17 cellular contexts compared by ENCODE assay signal in genomic region chr16:57360321-57360935, GRCh38. TPM values are rescaled to one million over a fixed set of nuclear protein-coding genes. Genes with fewer than 3 reads are reported as not detected.
DNase-seq lines count a peak whose midpoint lies in the region; ATAC-seq and TF ChIP-seq lines count a peak whose summit lies in the region.
"Had no signal": no experiment of that assay in that cellular context is flagged by ENCODE, and none has a peak within 500 bp of the region (broad histone marks: within the 10 kb centered on the region; RNA-seq: fewer than 3 reads in every experiment).

No MANE protein-coding gene starts in this region.

- H3K79me2 ChIP-seq in hepatocyte, result no peaks in the 10 kb centered on the region

- H3K4me1 ChIP-seq in hepatocyte (ENCODE audit: insufficient read depth), result no peaks in the 10 kb centered on the region

- no peaks in the 10 kb centered on the region for H3K9me3 Mint-ChIP-seq in stimulated activated effector memory CD8-positive, alpha-beta T cell treated with anti-CD3 and anti-CD28 coated beads, Interleukin-12 subunit alpha, Interleukin-12 subunit beta, amount 100 ng/mL, for 72 hours

- no peaks in the 10 kb centered on the region for H3K27me3 ChIP-seq in hepatocyte

- no peak overlapping the region for H3K27ac ChIP-seq in hepatocyte
- H3K27ac ChIP-seq: KMS-11, SK-N-MC had no signal

- H3K4me2 ChIP-seq in hepatocyte, result no peak overlapping the region
- H3K4me2 ChIP-seq: KMS-11 had no signal

- H3K36me3 Mint-ChIP-seq in stimulated activated effector memory CD8-positive, alpha-beta T cell treated with anti-CD3 and anti-CD28 coated beads, Interleukin-12 subunit alpha, Interleukin-12 subunit beta, amount 100 ng/mL, for 72 hours, result peaks cover 12% of the 10 kb centered on the region

- peak; percentile 28 for TF ChIP-seq POLR2A in GM19193 (IDR thresholded peaks at IDR 0.05; ENCODE audit: extremely low read depth, insufficient read depth, insufficient read length)

- H3K27ac Mint-ChIP-seq in stimulated activated effector memory CD8-positive, alpha-beta T cell treated with anti-CD3 and anti-CD28 coated beads, Interleukin-12 subunit alpha, Interleukin-12 subunit beta, amount 100 ng/mL, for 72 hours, result peak overlapping the region; percentile 43

- H4K20me1 ChIP-seq in hepatocyte (ENCODE audit: insufficient read depth, poor library complexity, severe bottlenecking), result no peaks in the 10 kb centered on the region

- H3K4me1 Mint-ChIP-seq in stimulated activated effector memory CD8-positive, alpha-beta T cell treated with anti-CD3 and anti-CD28 coated beads, Interleukin-12 subunit alpha, Interleukin-12 subunit beta, amount 100 ng/mL, for 72 hours, result peaks cover 12% of the 10 kb centered on the region

- peak; percentile 50 for DNase-seq in activated effector memory CD4-positive, alpha-beta T cell treated with anti-CD3 and anti-CD28 coated beads, Interleukin-2, amount 50 U/mL, for 16 hours
- no peak for DNase-seq in activated effector memory CD4-positive, alpha-beta T cell treated with Interleukin-2 at 50 U/mL for 16 hours
- DNase-seq in iPS-NIHi7 (ENCODE audit: extremely low spot score), result peak; percentile 6
- DNase-seq in stimulated activated effector memory CD8-positive, alpha-beta T cell treated with anti-CD3 and anti-CD28 coated beads, Interleukin-12 subunit alpha, Interleukin-12 subunit beta, amount 100 ng/mL, for 72 hours (ENCODE audit: low spot score in 2 of 2), result no peak
- DNase-seq in hepatocyte (ENCODE audit: low spot score), result no peak
- no peak for DNase-seq in kidney tubule cell (ENCODE audit: low spot score)
- no peak for DNase-seq in GM10248 (ENCODE audit: extremely low spot score)
- DNase-seq: C1 segment of cervical spinal cord, DMS153, EL, NCI-H1105 treated with DMSO at 0.1 percent for 48 hours, NCI-H187 treated with DMSO at 0.1 percent for 48 hours, NCI-H446, PC-3 had no signal

- no peaks in the 10 kb centered on the region for H3K9me3 ChIP-seq in hepatocyte (ENCODE audit: low read depth)

- no peaks in the 10 kb centered on the region for H3K9me2 ChIP-seq in hepatocyte (replicated peaks; ENCODE audit: insufficient read depth)

- H2AFZ ChIP-seq in hepatocyte, result no peak overlapping the region

- H3K36me3 ChIP-seq in hepatocyte (replicated peaks; ENCODE audit: insufficient read depth, low read depth), result no peaks in the 10 kb centered on the region

- no peak overlapping the region for H3K4me3 ChIP-seq in hepatocyte
- H3K4me3 ChIP-seq: SK-N-MC had no signal

- H3K4me3 Mint-ChIP-seq in stimulated activated effector memory CD8-positive, alpha-beta T cell treated with anti-CD3 and anti-CD28 coated beads, Interleukin-12 subunit alpha, Interleukin-12 subunit beta, amount 100 ng/mL, for 72 hours, result peak overlapping the region; percentile 24

- WGBS in hepatocyte (ENCODE audit: low lambda C conversion rate, missing lambda C conversion rate), result 95% methylated on average over 16 of the region's 16 CpGs

- POLR2A ChIA-PET in GM10248 (lab: Yijun Ruan, JAX), result interaction anchor here (0.7 kb wide), 1 partner anchor 24 kb away, joined by 3 read pairs; no protein-coding TSS in a partner anchor

- no peak for ATAC-seq in stimulated activated effector memory CD8-positive, alpha-beta T cell treated with anti-CD3 and anti-CD28 coated beads, Interleukin-12 subunit alpha, Interleukin-12 subunit beta, amount 100 ng/mL, for 72 hours
- ATAC-seq: PC-3 had no signal

- no peak for TF ChIP-seq CTCF in hepatocyte (IDR thresholded peaks at IDR 0.05; ENCODE audit: poor library complexity)
- no peak for TF ChIP-seq CTCF in GM10248 (IDR thresholded peaks at IDR 0.05; ENCODE audit: control extremely low read depth, extremely low read depth, low read depth, missing control alignments)

- CTCF ChIA-PET in GM10248 (lab: Yijun Ruan, JAX), result interaction anchor here (1.1 to 3.3 kb wide), 10 partner anchors 11 to 63 kb away, joined by 3 to 30 read pairs (median 4); no protein-coding TSS in a partner anchor

RNA-seq across cellular contexts. Expression of gene CCL22, which starts 1.8 kb away (rescaled TPM):
- total RNA-seq in hepatocyte, result 0.13 TPM in 1 of 2 replicates, not detected in the other
- polyA plus RNA-seq in hepatocyte, result not detected in 2 replicates
- total RNA-seq: PC-3 had no signal

RNA-seq across cellular contexts. Expression of gene CX3CL1, which starts 11.9 kb away (rescaled TPM):
- total RNA-seq in hepatocyte, result 8.5 and 9.4 TPM in 2 replicates
- 4.6 and 6.6 TPM in 2 replicates for polyA plus RNA-seq in hepatocyte
- total RNA-seq: PC-3 had no signal

RNA-seq across cellular contexts. Expression of gene CCL17, which starts 44.1 kb away (rescaled TPM):
- not detected in 2 replicates for total RNA-seq in hepatocyte
- not detected in 2 replicates for polyA plus RNA-seq in hepatocyte
- total RNA-seq: PC-3 had no signal

Comparison
In these comparisons a context has a peak if more than half of its experiments do, and no peak if none do; other contexts are left out.
1. DNase-seq: peak in activated effector memory CD4-positive, alpha-beta T cell treated with anti-CD3 and anti-CD28 coated beads, Interleukin-2, amount 50 U/mL, for 16 hours (single experiment) and iPS-NIHi7 (single experiment); none in activated effector memory CD4-positive, alpha-beta T cell treated with Interleukin-2 at 50 U/mL for 16 hours (single experiment), stimulated activated effector memory CD8-positive, alpha-beta T cell treated with anti-CD3 and anti-CD28 coated beads, Interleukin-12 subunit alpha, Interleukin-12 subunit beta, amount 100 ng/mL, for 72 hours (0 of 2), hepatocyte (single experiment), kidney tubule cell (single experiment) and GM10248 (single experiment).